13 cellular contexts compared by ENCODE assay signal in the genomic region with DNA sequence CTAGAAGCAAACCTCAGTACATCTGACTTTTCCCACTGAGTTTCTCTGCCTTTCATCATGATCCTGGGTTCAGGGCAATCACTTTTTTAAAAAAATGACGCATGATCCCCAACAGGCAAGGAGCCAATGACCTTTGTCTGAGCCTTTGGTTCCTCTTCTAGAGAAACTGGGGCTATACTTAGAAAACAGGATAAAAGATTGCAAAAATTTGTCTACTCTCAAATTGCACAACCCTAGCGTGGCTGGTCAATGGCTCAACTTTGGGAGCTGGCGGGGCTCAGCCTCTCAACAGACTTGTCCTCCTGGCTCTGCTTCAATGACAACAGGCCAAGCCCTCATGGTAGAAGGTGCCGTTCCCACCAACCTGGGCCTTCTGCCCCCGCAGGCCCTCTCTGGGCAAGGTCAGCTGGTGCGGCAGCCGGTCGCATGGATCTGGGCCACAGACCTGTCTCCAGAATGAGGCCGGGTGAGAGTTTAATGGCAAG. TPM values are rescaled to one million over a fixed set of nuclear protein-coding genes. Genes with fewer than 3 reads are reported as not detected.
DNase-seq lines count a peak whose midpoint lies in the region; ATAC-seq, FAIRE-seq and TF ChIP-seq lines count a peak whose summit lies in the region.
"Had no signal": no experiment of that assay in that cellular context is flagged by ENCODE, and none has a peak within 500 bp of the region (broad histone marks: within the 10 kb centered on the region; RNA-seq: fewer than 3 reads in every experiment).

No MANE protein-coding gene starts in this region.

- POLR2A ChIA-PET in K562 (lab: Yijun Ruan, JAX) = no interaction called here

- no peak overlapping the region for H3K4me2 ChIP-seq in K562 (ENCODE audit: insufficient read depth, low read length)

- no peaks in the 10 kb centered on the region for H3K79me2 ChIP-seq in K562 (ENCODE audit: control insufficient read depth, insufficient read depth, low read length)

- DNase-seq in GOT3 (lab: John Stamatoyannopoulos, UW) (peak; percentile 22), K562 (ENCODE audit: extremely low read depth in 1 of 4, low spot score in 3 of 4) (no peak), hepatic stellate cell (ENCODE audit: low spot score) (peak; percentile 47), sciatic nerve (ENCODE audit: low spot score) (peak; percentile 78), NCI-H1694 treated with DMSO at 0.1 percent for 48 hours (lab: John Stamatoyannopoulos, UW) (no peak), NCI-H1436 (lab: John Stamatoyannopoulos, UW) (no peak)
- DNase-seq: activated naive CD4-positive, alpha-beta T cell treated with Interleukin-2 at 50 U/mL for 16 hours; NCI-H446; nephron progenitor cell had no signal

- H3K9me1 ChIP-seq in K562 (ENCODE audit: control insufficient read depth, insufficient read depth, low read length) = no peaks in the 10 kb centered on the region

- H3K9ac ChIP-seq in K562 (ENCODE audit: insufficient read depth in 1 of 2, low read depth in 2 of 2, low read length in 2 of 2) = no peak overlapping the region

- no peak for TF ChIP-seq CTCF in K562 (IDR thresholded peaks at IDR 0.05 in 2 of 3, conservative IDR thresholded peaks at IDR 0.05 in 1 of 3; ENCODE audit: insufficient read depth in 2 of 3, low read depth in 1 of 3, low read length in 3 of 3)

- TF ChIP-seq POLR2A in K562 (conservative IDR thresholded peaks at IDR 0.05) = no peak

- no TSS peak for BruUV-seq in K562 (replicated peaks; lab: Mats Ljungman, UMichigan)

- CTCF ChIA-PET in K562 (lab: Yijun Ruan, JAX; ENCODE audit: low intra/inter-chr PET ratio) = no interaction called here

- H4K20me1 ChIP-seq in K562 (replicated peaks; ENCODE audit: control insufficient read depth, insufficient read depth, low read length) = no peaks in the 10 kb centered on the region; the same call in 1 of the 2 replicates

- ATAC-seq in K562 = no peak
- ATAC-seq in sciatic nerve = peak; percentile 84
- no peak for ATAC-seq in SK-N-SH treated with all-trans-retinoic acid at 6 μM for 48 hours
- no peak for ATAC-seq in HG02973 (IDR thresholded peaks at IDR 0.05; ENCODE audit: unreplicated experiment)

- peaks cover 0 to 34% of the 10 kb centered on the region in 2 experiments for H3K27me3 ChIP-seq in K562 (ENCODE audit: control insufficient read depth in 2 of 2, insufficient read depth in 2 of 2, low read length in 2 of 2)

- no peak overlapping the region for H2AFZ ChIP-seq in K562 (ENCODE audit: low read depth, low read length)

- no peak for FAIRE-seq in K562 (lab: Jason Lieb, UNC)

- WGBS in K562 (ENCODE audit: insufficient coverage, low coverage, missing lambda C conversion rate) = 0% methylated on average over 9 of the region's 9 CpGs

- TF ChIP-seq EP300 in K562 (IDR thresholded peaks at IDR 0.05; ENCODE audit: low read length) = no peak

- no peaks in the 10 kb centered on the region for H3K9me3 ChIP-seq in K562 (replicated peaks; ENCODE audit: control insufficient read depth, insufficient read depth, low read depth, low read length)

- no peaks in the 10 kb centered on the region for H3K4me1 ChIP-seq in K562 (replicated peaks in 1 of 2; ENCODE audit: control insufficient read depth in 2 of 2, insufficient read depth in 2 of 2, low read length in 2 of 2)

- H3K4me3 ChIP-seq in K562 = no peak overlapping the region

- no peak for TF ChIP-seq RAD21 in K562 (CRISPR knock-in tag; conservative IDR thresholded peaks at IDR 0.05 in 1 of 2, IDR thresholded peaks at IDR 0.05 in 1 of 2)

- no peak overlapping the region for H3K27ac ChIP-seq in K562 (ENCODE audit: extremely low read depth, low read depth, low read length)
- H3K27ac ChIP-seq: epithelial cell of prostate had no signal

- in situ Hi-C loops in K562 (cut with MboI) = no loop called here

- H3K36me3 ChIP-seq in K562 (ENCODE audit: control insufficient read depth, insufficient read depth, low read length) = no peaks in the 10 kb centered on the region

- intact Hi-C loops in K562 (cut with micrococcal nuclease) (no loop called here), sciatic nerve (cut with DNase I) (no loop called here)

TF ChIP-seq in K562, 482 proteins besides CTCF, POLR2A, EP300 and RAD21:
- no peak for TF ChIP-seq CEBPG (CRISPR knock-in tag; IDR thresholded peaks at IDR 0.05)
- TF ChIP-seq CEBPG (tag; conservative IDR thresholded peaks at IDR 0.05 in 1 of 2, IDR thresholded peaks at IDR 0.05 in 1 of 2) = peak; percentile 62 to 83
- no peak for TF ChIP-seq ZNF780A (CRISPR knock-in tag; IDR thresholded peaks at IDR 0.05)

TF ChIP-seq in SK-N-SH treated with all-trans-retinoic acid at 6 μM for 48 hours, 23 proteins besides CTCF, POLR2A, EP300 and RAD21 (continues in another document):
- TF ChIP-seq TCF4 (CRISPR knock-in tag; IDR thresholded peaks at IDR 0.05; ENCODE audit: borderline replicate concordance) (no peak), RARB (CRISPR knock-in tag; IDR thresholded peaks at IDR 0.05) (no peak), PPARA (CRISPR knock-in tag; IDR thresholded peaks at IDR 0.05; ENCODE audit: borderline replicate concordance) (no peak), CSRNP3 (CRISPR knock-in tag; IDR thresholded peaks at IDR 0.05) (no peak), ZNF70 (CRISPR knock-in tag; IDR thresholded peaks at IDR 0.05) (no peak), ZC3H10 (CRISPR knock-in tag; IDR thresholded peaks at IDR 0.05) (no peak), SNAI2 (CRISPR knock-in tag; IDR thresholded peaks at IDR 0.05) (no peak), TOX (CRISPR knock-in tag; IDR thresholded peaks at IDR 0.05; ENCODE audit: borderline replicate concordance) (no peak), ISL1 (CRISPR knock-in tag; IDR thresholded peaks at IDR 0.05) (no peak), CSDC2 (CRISPR knock-in tag; IDR thresholded peaks at IDR 0.05) (no peak), ESRRG (CRISPR knock-in tag; IDR thresholded peaks at IDR 0.05) (no peak)

RNA-seq across cellular contexts. Expression of gene PDYN, which starts 48.7 kb away (rescaled TPM):
- not detected in 2 replicates for total RNA-seq in K562 (2011; cell fraction: chromatin; rRNA removed; ENCODE audit: low replicate concordance)
- total RNA-seq in K562 (2011; cell fraction: nucleolus; rRNA removed) = not detected in 2 replicates
- total RNA-seq in K562 (2011; cell fraction: nucleoplasm; rRNA removed) = not detected in 2 replicates
- total RNA-seq in K562 (2014; rRNA removed) (not detected in 2 replicates), K562 (2014; rRNA removed; fragmentation: Illumina TruSeq; extraction: Trizol) (not detected in 2 replicates), K562 (2015; rRNA removed; fragmentation: Illumina TruSeq; extraction: Trizol) (not detected in 2 replicates), K562 (2021) (not detected in 2 replicates), sciatic nerve (not detected)
- polyA plus RNA-seq in K562 (2011; rRNA removed) (not detected in 2 replicates), K562 (2014; fragmentation: Illumina TruSeq; extraction: Trizol) (not detected in 2 replicates), K562 (2014; fragmentation: Nextera tagmentation; extraction: Ambion mirVana) (not detected), K562 (2014; rRNA removed) (not detected in 2 replicates)
- not detected in 2 replicates for polyA plus RNA-seq in K562 (2011; cell fraction: cytosol; rRNA removed)
- not detected in 2 replicates for polyA plus RNA-seq in K562 (2011; cell fraction: nucleus; rRNA removed)
- not detected in 2 replicates for polyA plus RNA-seq in K562 (2012)
- polyA minus RNA-seq in K562 (2011; rRNA and poly(A)+ RNA removed) = not detected in 2 replicates
- not detected in 2 replicates for polyA minus RNA-seq in K562 (2011; cell fraction: cytosol; rRNA and poly(A)+ RNA removed)
- polyA minus RNA-seq in K562 (2011; cell fraction: nucleus; rRNA and poly(A)+ RNA removed) = not detected in 2 replicates
- total RNA-seq: HT1080 had no signal

RNA-seq across cellular contexts. Expression of gene SIRPA, which starts 50.0 kb away (rescaled TPM):
- 0.25 TPM in 1 of 2 replicates, not detected in the other for total RNA-seq in K562 (2011; cell fraction: chromatin; rRNA removed; ENCODE audit: low replicate concordance)
- 0.17 TPM in 1 of 2 replicates, not detected in the other for total RNA-seq in K562 (2011; cell fraction: nucleolus; rRNA removed)
- 0.15 and 0.23 TPM in 2 replicates for total RNA-seq in K562 (2011; cell fraction: nucleoplasm; rRNA removed)
- total RNA-seq in K562 (2014; rRNA removed) = 0.04 TPM in 1 of 2 replicates, not detected in the other
- 0.10 and 0.11 TPM in 2 replicates for total RNA-seq in K562 (2014; rRNA removed; fragmentation: Illumina TruSeq; extraction: Trizol)
- 0.23 and 0.25 TPM in 2 replicates for total RNA-seq in K562 (2015; rRNA removed; fragmentation: Illumina TruSeq; extraction: Trizol)
- 0.40 and 0.56 TPM in 2 replicates for total RNA-seq in K562 (2021)
- 0.08 and 4.4 TPM in 2 replicates for polyA plus RNA-seq in K562 (2011; rRNA removed)
- 0.18 and 3.1 TPM in 2 replicates for polyA plus RNA-seq in K562 (2011; cell fraction: cytosol; rRNA removed)
- polyA plus RNA-seq in K562 (2011; cell fraction: nucleus; rRNA removed) = 0.30 and 7.5 TPM in 2 replicates
- 0.20 and 0.35 TPM in 2 replicates for polyA plus RNA-seq in K562 (2012)
- polyA plus RNA-seq in K562 (2014; fragmentation: Illumina TruSeq; extraction: Trizol) = 0.25 and 0.28 TPM in 2 replicates
- under 1 TPM in 1 of 2 experiments, not detected in 1; 0.01 TPM for polyA plus RNA-seq in K562 (2014; fragmentation: Nextera tagmentation; extraction: Ambion mirVana)
- 0.08 and 0.09 TPM in 2 replicates for polyA plus RNA-seq in K562 (2014; rRNA removed)
- polyA minus RNA-seq in K562 (2011; rRNA and poly(A)+ RNA removed) = 2.1 TPM in 1 of 2 replicates, not detected in the other
- polyA minus RNA-seq in K562 (2011; cell fraction: cytosol; rRNA and poly(A)+ RNA removed) = 4.7 TPM in 1 of 2 replicates, not detected in the other
- polyA minus RNA-seq in K562 (2011; cell fraction: nucleus; rRNA and poly(A)+ RNA removed) = 0.13 and 3.8 TPM in 2 replicates
- 55.5 TPM for total RNA-seq in sciatic nerve

Comparison
In these comparisons a context has a peak if more than half of its experiments do, and no peak if none do; other contexts are left out.
1. DNase-seq: peak in GOT3 (single experiment), hepatic stellate cell (single experiment) and sciatic nerve (single experiment); none in K562 (0 of 4), NCI-H1694 treated with DMSO at 0.1 percent for 48 hours (single experiment) and NCI-H1436 (single experiment).
2. RNA of gene SIRPA, which starts 50.0 kb away (total RNA-seq): 55.5 TPM in sciatic nerve (single experiment); 0.04 to 0.56 TPM in K562; every median in the first group is over 10 times any median in the second.